In genomic region chr14:56271988-56272387, GRCh38 we compare ENCODE assay signal across 16 cellular contexts.
DNase-seq lines count a peak whose midpoint lies in the region; ATAC-seq and TF ChIP-seq lines count a peak whose summit lies in the region.
"Had no signal": no experiment of that assay in that cellular context is flagged by ENCODE, and none has a peak within 500 bp of the region (broad histone marks: within the 10 kb centered on the region; RNA-seq: fewer than 3 reads in every experiment).

No MANE protein-coding gene starts in this region.

- DNase-seq in HT1080 (ENCODE audit: low read depth) (peak; percentile 62), kidney epithelial cell (ENCODE audit: low read depth) (peak; percentile 2), GM13976 (ENCODE audit: low spot score) (no peak), NCI-H345 treated with DMSO at 0.1 percent for 48 hours (lab: John Stamatoyannopoulos, UW; ENCODE audit: unreplicated experiment) (no peak)
- DNase-seq in stimulated activated CD4-positive, alpha-beta T cell treated with anti-CD3 and anti-CD28 coated beads, Interleukin-12 subunit alpha, Interleukin-12 subunit beta, amount 100 ng/mL, for 4 hours = no peak
- DNase-seq: activated CD4-positive, alpha-beta memory T cell treated with anti-CD3 and anti-CD28 coated beads for 36 hours; DMS79 treated with DMSO at 0.1 percent for 48 hours; NCI-H510A; stimulated activated CD8-positive, alpha-beta memory T cell treated with anti-CD3 and anti-CD28 coated beads, Interleukin-4, amount 100 ng/mL, for 48 hours; T1000 had no signal

- in situ Hi-C loops in GM13976 (cut with MboI; ENCODE audit: low sequenced_read_pairs, unreplicated experiment) = no loop called here

- peak overlapping the region; percentile 21; the same call in 1 of the 2 replicates for H3K27ac ChIP-seq in ACC112 (ENCODE audit: low read depth, low read length)
- H3K27ac ChIP-seq: cardiac muscle cell had no signal

- peaks cover 38% of the 10 kb centered on the region for H3K4me1 ChIP-seq in ACC112 (ENCODE audit: control insufficient read depth, insufficient read depth, low read length, unreplicated experiment)

- H3K27ac Mint-ChIP-seq in brain = peak overlapping the region in 3 of 5 experiments; percentile 20 to 59 (median 57)
- H3K27ac Mint-ChIP-seq: activated CD4-positive, alpha-beta memory T cell treated with anti-CD3 and anti-CD28 coated beads for 36 hours; mesothelial cell of epicardium; progenitor cell of endocrine pancreas had no signal

- H3K79me2 ChIP-seq in ACC112 (ENCODE audit: control insufficient read depth, insufficient read depth, low read length, unreplicated experiment) = no peaks in the 10 kb centered on the region

- no peak overlapping the region for H2AFZ ChIP-seq in ACC112 (ENCODE audit: low read length, unreplicated experiment)

- no peak for TF ChIP-seq CTCF in brain (conservative IDR thresholded peaks at IDR 0.05)
- no peak for TF ChIP-seq CTCF in kidney epithelial cell (IDR thresholded peaks at IDR 0.05; ENCODE audit: insufficient read depth, low read length, poor library complexity, severe bottlenecking)
- no peak for TF ChIP-seq CTCF in GM13976 (IDR thresholded peaks at IDR 0.05; ENCODE audit: borderline replicate concordance, control extremely low read depth, extremely low read depth, insufficient read depth, missing control alignments)

- H3K9me3 Mint-ChIP-seq in brain = peaks cover 0 to 14% (median 2%) of the 10 kb centered on the region in 5 experiments
- H3K9me3 Mint-ChIP-seq: activated CD4-positive, alpha-beta memory T cell treated with anti-CD3 and anti-CD28 coated beads for 36 hours; mesothelial cell of epicardium had no signal

- peaks cover 19% of the 10 kb centered on the region for H3K4me1 Mint-ChIP-seq in brain
- H3K4me1 Mint-ChIP-seq: mesothelial cell of epicardium had no signal

- peaks cover 16% of the 10 kb centered on the region for H3K36me3 Mint-ChIP-seq in brain
- H3K36me3 Mint-ChIP-seq: activated CD4-positive, alpha-beta memory T cell treated with anti-CD3 and anti-CD28 coated beads for 36 hours; mesothelial cell of epicardium had no signal

- ATAC-seq in GM19463 (IDR thresholded peaks at IDR 0.05; ENCODE audit: unreplicated experiment) = no peak

- no peaks in the 10 kb centered on the region for H3K36me3 ChIP-seq in ACC112 (ENCODE audit: insufficient read depth, low read length)
- no peaks in the 10 kb centered on the region for H3K36me3 ChIP-seq in kidney epithelial cell (ENCODE audit: control insufficient read depth, insufficient read depth, low read length)
- H3K36me3 ChIP-seq: cardiac muscle cell had no signal

- no peak overlapping the region for H3K4me3 Mint-ChIP-seq in brain
- H3K4me3 Mint-ChIP-seq: activated CD4-positive, alpha-beta memory T cell treated with anti-CD3 and anti-CD28 coated beads for 36 hours; mesothelial cell of epicardium had no signal

- H3K27me3 Mint-ChIP-seq in brain = peaks cover 3% of the 10 kb centered on the region
- H3K27me3 Mint-ChIP-seq: activated CD4-positive, alpha-beta memory T cell treated with anti-CD3 and anti-CD28 coated beads for 36 hours; progenitor cell of endocrine pancreas had no signal

- H3K27me3 ChIP-seq in ACC112 (ENCODE audit: insufficient read depth, low read length) = no peaks in the 10 kb centered on the region
- H3K27me3 ChIP-seq in kidney epithelial cell (ENCODE audit: control insufficient read depth, insufficient read depth, low read length) = no peaks in the 10 kb centered on the region
- H3K27me3 ChIP-seq: cardiac muscle cell had no signal

- no peak overlapping the region for H3K4me3 ChIP-seq in ACC112 (ENCODE audit: low read depth, low read length)
- H3K4me3 ChIP-seq in kidney epithelial cell (ENCODE audit: low read depth, low read length) = no peak overlapping the region
- H3K4me3 ChIP-seq: cardiac muscle cell had no signal

Comparison
In these comparisons a context has a peak if more than half of its experiments do, and no peak if none do; other contexts are left out.
1. DNase-seq: peak in HT1080 (single experiment) and kidney epithelial cell (single experiment); none in GM13976 (single experiment), NCI-H345 treated with DMSO at 0.1 percent for 48 hours (single experiment) and stimulated activated CD4-positive, alpha-beta T cell treated with anti-CD3 and anti-CD28 coated beads, Interleukin-12 subunit alpha, Interleukin-12 subunit beta, amount 100 ng/mL, for 4 hours (single experiment).